ENCODE assay signal across 18 cellular contexts in the genomic region with DNA sequence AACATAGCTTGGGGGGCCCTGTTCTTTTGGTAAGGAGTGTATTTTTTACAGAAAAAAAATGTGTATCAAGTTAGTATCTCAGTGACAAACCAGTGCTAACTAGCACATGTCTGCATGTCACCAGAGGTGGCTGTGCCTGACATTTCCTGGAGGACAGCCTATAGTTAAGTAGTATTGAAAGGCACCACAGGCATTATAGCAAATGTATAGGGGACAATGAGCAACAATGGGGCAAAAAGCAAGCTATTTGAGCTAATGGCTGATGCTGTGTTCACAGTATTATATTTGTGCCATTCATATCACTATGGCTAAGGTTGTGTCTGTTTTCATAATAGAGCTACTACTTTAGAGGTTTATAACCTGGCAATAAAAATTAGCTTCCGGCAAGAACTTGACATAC.
A peak's percentile ranks its signal among the peaks of the same experiment; 100 is the strongest.
DNase-seq lines count a peak whose midpoint lies in the region; FAIRE-seq lines count a peak whose summit lies in the region.
"Had no signal": no experiment of that assay in that cellular context is flagged by ENCODE, and none has a peak within 500 bp of the region (broad histone marks: within the 10 kb centered on the region; RNA-seq: fewer than 3 reads in every experiment).

No MANE protein-coding gene starts in this region.

- H3K79me1 ChIP-seq in neuronal stem cell (ENCODE audit: low read depth, low read length), result no peaks in the 10 kb centered on the region

- CTCF ChIA-PET in activated CD4-positive, alpha-beta memory T cell treated with anti-CD3 and anti-CD28 coated beads for 36 hours (lab: Charles Lee), result no interaction called here

- peaks cover 1 to 2% of the 10 kb centered on the region in 2 donors for H3K4me1 ChIP-seq in neuronal stem cell (ENCODE audit: control insufficient read depth in 2 of 2, insufficient read depth in 1 of 2, low read depth in 1 of 2, low read length in 2 of 2)
- H3K4me1 ChIP-seq: A549, Caco-2 had no signal

- peaks cover 10% of the 10 kb centered on the region for H3K9me3 Mint-ChIP-seq in activated CD4-positive, alpha-beta memory T cell treated with anti-CD3 and anti-CD28 coated beads for 36 hours

- no peak overlapping the region for H3K18ac ChIP-seq in neuronal stem cell (ENCODE audit: low read length)

- H3K4me3 ChIP-seq in neuronal stem cell (ENCODE audit: low read length in 2 of 2), result no peak overlapping the region
- H3K4me3 ChIP-seq: A549 had no signal

- no peak overlapping the region for H3K4me3 Mint-ChIP-seq in activated CD4-positive, alpha-beta memory T cell treated with anti-CD3 and anti-CD28 coated beads for 36 hours
- H3K4me3 Mint-ChIP-seq: CD4-positive, alpha-beta T cell had no signal

- no peak overlapping the region for H2BK15ac ChIP-seq in neuronal stem cell (ENCODE audit: low read length)

- no peak overlapping the region for H2AK5ac ChIP-seq in neuronal stem cell (ENCODE audit: low read depth, low read length)

- no peak overlapping the region for H2BK5ac ChIP-seq in neuronal stem cell (ENCODE audit: low read length)

- no peak overlapping the region for H2BK120ac ChIP-seq in neuronal stem cell (ENCODE audit: low read depth, low read length)

- no peaks in the 10 kb centered on the region for H3K36me3 Mint-ChIP-seq in activated CD4-positive, alpha-beta memory T cell treated with anti-CD3 and anti-CD28 coated beads for 36 hours

- H2BK12ac ChIP-seq in neuronal stem cell (ENCODE audit: low read length), result no peak overlapping the region

- H3K27me3 ChIP-seq in neuronal stem cell (ENCODE audit: control insufficient read depth in 3 of 3, insufficient read depth in 3 of 3, low read depth in 1 of 3, low read length in 3 of 3), result no peaks in the 10 kb centered on the region

- WGBS in neuronal stem cell (ENCODE audit: extremely low coverage in 2 of 2, insufficient read length in 2 of 2, insufficient replicate concordance in 1 of 2), 2 donors, result no CpG with 5 or more reads among the region's 1 CpG

- no peak overlapping the region for H3K9ac ChIP-seq in neuronal stem cell (ENCODE audit: low read depth, low read length, poor library complexity)

- H3K4me2 ChIP-seq in neuronal stem cell (ENCODE audit: insufficient read depth, low read length, poor library complexity, severe bottlenecking), result no peak overlapping the region
- H3K4me2 ChIP-seq: A549 had no signal

- H3K9me3 ChIP-seq in neuronal stem cell (replicated peaks in 1 of 2; ENCODE audit: control insufficient read depth in 2 of 2, insufficient read depth in 1 of 2, low read depth in 1 of 2, low read length in 2 of 2), result no peaks in the 10 kb centered on the region
- H3K9me3 ChIP-seq: A549, Caco-2 had no signal

- H3K4ac ChIP-seq in neuronal stem cell (ENCODE audit: low read length), result no peak overlapping the region

- no peak overlapping the region for H3K23ac ChIP-seq in neuronal stem cell (ENCODE audit: low read depth, low read length, poor library complexity)

- H3K27me3 Mint-ChIP-seq in activated CD4-positive, alpha-beta memory T cell treated with anti-CD3 and anti-CD28 coated beads for 36 hours, result no peaks in the 10 kb centered on the region
- H3K27me3 Mint-ChIP-seq: CD4-positive, alpha-beta T cell had no signal

- no peak overlapping the region for H4K91ac ChIP-seq in neuronal stem cell (ENCODE audit: low read depth, low read length, poor library complexity)

- no peak overlapping the region for H3K14ac ChIP-seq in neuronal stem cell (ENCODE audit: low read length)

- H3K27ac Mint-ChIP-seq in activated CD4-positive, alpha-beta memory T cell treated with anti-CD3 and anti-CD28 coated beads for 36 hours, result no peak overlapping the region
- H3K27ac Mint-ChIP-seq: CD4-positive, alpha-beta T cell had no signal

- H4K8ac ChIP-seq in neuronal stem cell (ENCODE audit: low read depth, low read length), result no peak overlapping the region

- DNase-seq in NCI-H146 (lab: John Stamatoyannopoulos, UW) (peak; percentile 29), NCI-H146 treated with DMSO at 0.1 percent for 48 hours (lab: John Stamatoyannopoulos, UW; ENCODE audit: unreplicated experiment) (no peak), NCI-H69 (lab: John Stamatoyannopoulos, UW) (peak; percentile 19), iPS-NIHi7 (ENCODE audit: extremely low spot score) (peak; percentile 12), urothelium cell line (ENCODE audit: low spot score) (no peak), neuronal stem cell (ENCODE audit: low spot score) (no peak)
- DNase-seq in activated CD4-positive, alpha-beta memory T cell treated with anti-CD3 and anti-CD28 coated beads for 36 hours, result no peak
- DNase-seq: AML-193; Caco-2; CD4-positive, alpha-beta T cell; HCEC 1CT had no signal

- H3K36me3 ChIP-seq in neuronal stem cell (replicated peaks in 1 of 2; ENCODE audit: control insufficient read depth in 2 of 2, insufficient read depth in 2 of 2, low read length in 2 of 2), result no peaks in the 10 kb centered on the region

- intact Hi-C loops in activated CD4-positive, alpha-beta memory T cell treated with anti-CD3 and anti-CD28 coated beads for 36 hours (cut with micrococcal nuclease), result no loop called here

- peak; percentile 9 for FAIRE-seq in urothelium cell line (lab: Jason Lieb, UNC)
- FAIRE-seq: A549, D721Med, G401.6, GM12892, H54 had no signal

- no peak overlapping the region for H2AFZ ChIP-seq in neuronal stem cell (ENCODE audit: low read length)

- no peaks in the 10 kb centered on the region for H3K4me1 Mint-ChIP-seq in activated CD4-positive, alpha-beta memory T cell treated with anti-CD3 and anti-CD28 coated beads for 36 hours (ENCODE audit: low read depth)

- POLR2A ChIA-PET in activated CD4-positive, alpha-beta memory T cell treated with anti-CD3 and anti-CD28 coated beads for 36 hours (lab: Charles Lee), result no interaction called here

- H3K27ac ChIP-seq in neuronal stem cell (replicated peaks; ENCODE audit: low read length), result no peak overlapping the region
- H3K27ac ChIP-seq: 22Rv1, A549, C4-2B had no signal

Comparison
In these comparisons a context has a peak if more than half of its experiments do, and no peak if none do; other contexts are left out.
1. DNase-seq: peak in NCI-H146 (single experiment), NCI-H69 (single experiment) and iPS-NIHi7 (single experiment); none in NCI-H146 treated with DMSO at 0.1 percent for 48 hours (single experiment), urothelium cell line (single experiment), neuronal stem cell (single experiment) and activated CD4-positive, alpha-beta memory T cell treated with anti-CD3 and anti-CD28 coated beads for 36 hours (single experiment).